22 cellular contexts compared by ENCODE assay signal in the genomic region with DNA sequence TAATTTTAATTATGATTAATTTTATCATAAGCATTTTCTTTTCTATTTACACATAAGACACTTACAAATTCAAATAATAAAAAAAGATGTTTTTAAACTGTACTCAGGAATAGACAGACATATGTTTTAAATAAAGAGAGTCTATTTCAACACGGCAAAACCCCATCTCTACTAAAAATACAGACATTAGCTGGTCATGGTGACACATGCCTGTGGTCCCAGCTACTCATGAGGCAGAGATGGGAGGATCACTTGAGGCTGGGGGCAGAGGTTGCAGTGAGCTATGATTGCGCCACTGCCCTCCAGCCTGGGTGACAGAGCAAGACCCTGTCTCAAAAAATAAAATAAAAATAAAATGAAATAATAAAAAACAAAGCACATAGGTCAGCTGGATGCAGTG. TPM values are rescaled to one million over a fixed set of nuclear protein-coding genes. Genes with fewer than 3 reads are reported as not detected.
"Had no signal": no experiment of that assay in that cellular context is flagged by ENCODE, and none has a peak within 500 bp of the region (broad histone marks: within the 10 kb centered on the region; RNA-seq: fewer than 3 reads in every experiment).

No MANE protein-coding gene starts in this region.

- DNase-seq: activated CD4-positive, alpha-beta memory T cell treated with anti-CD3 and anti-CD28 coated beads for 36 hours; activated CD4-positive, alpha-beta T cell treated with anti-CD3 and anti-CD28 coated beads for 48 hours; activated naive CD4-positive, alpha-beta T cell treated with anti-CD3 and anti-CD28 coated beads for 36 hours; activated naive CD8-positive, alpha-beta T cell treated with anti-CD3 and anti-CD28 coated beads, Interleukin-2, amount 10 ng/mL, durations not matched to agents 7 days and 5 days; activated T-cell treated with anti-CD3 and anti-CD28 coated beads, Interleukin-2, amount 50 U/mL, for 48 hours; cerebellar nuclear complex; esophagus squamous epithelium; hippocampal formation; left ventricle myocardium inferior; naive thymus-derived CD4-positive, alpha-beta T cell; occipital lobe; sigmoid colon; stimulated activated CD4-positive, alpha-beta T cell treated with anti-CD3 and anti-CD28 coated beads, Interleukin-2, amount 100 ng/mL, for 48 hours; stimulated activated CD8-positive, alpha-beta memory T cell treated with anti-CD3 and anti-CD28 coated beads, Interleukin-4, amount 100 ng/mL, for 48 hours; stimulated activated naive B cell treated with anti-CD40 and anti-IgM and Interleukin-4, amounts not matched to agents 10 μg/mL and 1 μg/mL and 100 μg/mL, for 72 hours; testis; trophoblast cell had no signal

- ATAC-seq: naive thymus-derived CD4-positive, alpha-beta T cell; stimulated activated naive B cell treated with anti-CD40 and anti-IgM and Interleukin-4, amounts not matched to agents 10 μg/mL and 1 μg/mL and 100 μg/mL, for 72 hours had no signal

RNA-seq across cellular contexts. Expression of gene FAM9B, which starts 14.8 kb away (rescaled TPM):
- total RNA-seq: activated CD4-positive, alpha-beta memory T cell treated with anti-CD3 and anti-CD28 coated beads for 36 hours; activated naive CD4-positive, alpha-beta T cell treated with anti-CD3 and anti-CD28 coated beads for 36 hours; activated naive CD8-positive, alpha-beta T cell treated with anti-CD3 and anti-CD28 coated beads, Interleukin-2, amount 10 ng/mL, durations not matched to agents 7 days and 5 days; esophagus squamous epithelium; frontal cortex; left ventricle myocardium inferior; lung microvascular endothelial cell; naive thymus-derived CD4-positive, alpha-beta T cell; neural crest cell; occipital lobe; posterior vena cava; renal cortical epithelial cell; sigmoid colon had no signal
